In the genomic region with DNA sequence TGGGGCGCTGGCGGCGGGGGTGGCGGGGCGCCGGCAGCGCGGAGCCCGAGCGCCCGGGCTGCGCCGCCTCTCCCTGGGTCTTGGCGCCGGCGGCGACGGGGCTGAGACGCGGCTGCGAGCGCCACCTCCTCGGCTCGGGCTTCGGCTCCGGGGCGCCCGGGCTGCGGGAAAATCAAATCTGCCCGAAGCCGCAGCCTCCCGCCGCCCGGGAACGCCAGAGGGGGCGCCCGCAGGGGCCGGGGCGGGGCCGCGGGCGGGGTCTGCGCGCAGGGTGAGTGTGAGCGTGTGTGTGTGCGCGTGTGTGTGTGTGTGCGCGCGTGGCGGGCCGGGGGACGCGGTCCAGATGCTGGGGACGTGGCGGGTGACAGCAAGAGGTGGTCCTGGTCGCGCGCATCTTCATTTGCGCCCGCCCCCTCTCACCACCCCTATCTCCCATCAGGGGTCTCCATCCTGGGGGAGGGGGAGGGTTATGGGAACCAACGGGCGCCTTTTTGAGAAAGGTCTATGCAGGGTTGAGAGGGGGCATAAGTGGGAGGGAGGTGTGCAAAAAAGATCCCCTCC, we compare ENCODE assay signal across 9 cellular contexts. TPM values are rescaled to one million over a fixed set of nuclear protein-coding genes. Genes with fewer than 3 reads are reported as not detected.
DNase-seq lines count a peak whose midpoint lies in the region; ATAC-seq, FAIRE-seq and TF ChIP-seq lines count a peak whose summit lies in the region.
"Had no signal": no experiment of that assay in that cellular context is flagged by ENCODE, and none has a peak within 500 bp of the region (broad histone marks: within the 10 kb centered on the region; RNA-seq: fewer than 3 reads in every experiment).

No MANE protein-coding gene starts in this region.

- H3K9me3 ChIP-seq in SU-DHL-6 (ENCODE audit: insufficient read depth, low read length) (no peaks in the 10 kb centered on the region), keratinocyte (ENCODE audit: control insufficient read depth, low read depth, low read length) (no peaks in the 10 kb centered on the region)

- H3K9ac ChIP-seq in SU-DHL-6 (ENCODE audit: low read length) (no peak overlapping the region), keratinocyte (ENCODE audit: control insufficient read depth, extremely low read depth, insufficient read depth, low read length) (no peak overlapping the region)

- no peaks in the 10 kb centered on the region for H3K4me1 ChIP-seq in keratinocyte (ENCODE audit: control insufficient read depth, extremely low read depth, insufficient read depth, low read length)

- H3K27me3 ChIP-seq in SU-DHL-6 (ENCODE audit: low read length) (no peaks in the 10 kb centered on the region), brain microvascular endothelial cell (replicated peaks) (peaks cover 19% of the 10 kb centered on the region), keratinocyte (ENCODE audit: control insufficient read depth, extremely low read depth, insufficient read depth, low read length) (peaks cover 50% of the 10 kb centered on the region)

- no peaks in the 10 kb centered on the region for H3F3A ChIP-seq in SU-DHL-6 (ENCODE audit: insufficient read depth)

- no peaks in the 10 kb centered on the region for H4K20me1 ChIP-seq in SU-DHL-6 (ENCODE audit: low read depth, low read length)
- no peaks in the 10 kb centered on the region for H4K20me1 ChIP-seq in keratinocyte (ENCODE audit: control insufficient read depth, extremely low read depth, insufficient read depth, low read length)

- H2AFZ ChIP-seq in SU-DHL-6 (ENCODE audit: low read depth, low read length, severe bottlenecking) (no peak overlapping the region), keratinocyte (ENCODE audit: control insufficient read depth, low read length) (no peak overlapping the region)

- H3K9me2 ChIP-seq in SU-DHL-6 (replicated peaks; ENCODE audit: insufficient read depth, low read length), result no peaks in the 10 kb centered on the region

- in situ Hi-C loops in brain microvascular endothelial cell (cut with HindIII; ENCODE audit: low pct_ligation_motif_present, low sequenced_read_pairs), result no loop called here

- ATAC-seq in HG03432 (IDR thresholded peaks at IDR 0.05; ENCODE audit: unreplicated experiment), result no peak

- TF ChIP-seq CTCF in SU-DHL-6 (IDR thresholded peaks at IDR 0.05; ENCODE audit: insufficient read depth, low read length, poor library complexity, severe bottlenecking) (peak; percentile 11), brain microvascular endothelial cell (IDR thresholded peaks at IDR 0.05; ENCODE audit: low read depth, low read length, missing control alignments) (peak; percentile 3), keratinocyte (optimal IDR thresholded peaks at IDR 0.05 in 1 of 3, IDR thresholded peaks at IDR 0.05 in 1 of 3, conservative IDR thresholded peaks at IDR 0.05 in 1 of 3; ENCODE audit: extremely low read depth in 1 of 3, insufficient read depth in 2 of 3, low read length in 3 of 3) (peak in 1 of 3 experiments; percentile 22)

- DNase-seq in NCI-H510A (lab: John Stamatoyannopoulos, UW), result peak; percentile 38
- DNase-seq in NCI-H510A treated with DMSO at 0.1 percent for 48 hours (lab: John Stamatoyannopoulos, UW), result no peak
- DNase-seq in brain microvascular endothelial cell, result no peak
- no peak for DNase-seq in keratinocyte (ENCODE audit: low read depth, low spot score)
- peak; percentile 37 to 38 for DNase-seq in stimulated activated CD4-positive, alpha-beta T cell treated with anti-CD3 and anti-CD28 coated beads, Interleukin-1b, Interleukin-23, amount 100 ng/mL, for 4 hours (ENCODE audit: low read depth in 2 of 2)
- DNase-seq in NCI-H2196 (lab: John Stamatoyannopoulos, UW; ENCODE audit: unreplicated experiment), result no peak

- dilution Hi-C loops in keratinocyte (cut with MboI; ENCODE audit: extremely low pct_ligation_motif_present, low sequenced_read_pairs), result no loop called here

- H3K27ac ChIP-seq in SU-DHL-6 (ENCODE audit: low read depth, low read length) (no peak overlapping the region), brain microvascular endothelial cell (no peak overlapping the region), keratinocyte (ENCODE audit: control insufficient read depth, insufficient read depth, low read length) (no peak overlapping the region)

- no peaks in the 10 kb centered on the region for H3K36me3 ChIP-seq in SU-DHL-6 (ENCODE audit: low read length)
- no peaks in the 10 kb centered on the region for H3K36me3 ChIP-seq in brain microvascular endothelial cell (replicated peaks)
- H3K36me3 ChIP-seq in keratinocyte (ENCODE audit: control insufficient read depth in 2 of 2, extremely low read depth in 1 of 2, insufficient read depth in 2 of 2, low read length in 2 of 2), result no peaks in the 10 kb centered on the region

- no peaks in the 10 kb centered on the region for H3K9me1 ChIP-seq in keratinocyte (ENCODE audit: control insufficient read depth, extremely low read depth, insufficient read depth, low read length)

- no peak for FAIRE-seq in keratinocyte (lab: Jason Lieb, UNC)
- FAIRE-seq: colon had no signal

- H3K79me2 ChIP-seq in SU-DHL-6 (ENCODE audit: insufficient read depth, low read length) (no peaks in the 10 kb centered on the region), keratinocyte (ENCODE audit: control insufficient read depth, insufficient read depth, low read length) (no peaks in the 10 kb centered on the region)

- peak overlapping the region; percentile 42 for H3K4me2 ChIP-seq in SU-DHL-6 (ENCODE audit: low read depth, low read length, poor library complexity, severe bottlenecking)
- peak overlapping the region; percentile 75 for H3K4me2 ChIP-seq in keratinocyte (ENCODE audit: control insufficient read depth, extremely low read depth, insufficient read depth, low read depth, low read length)

- H3K4me3 ChIP-seq in SU-DHL-6 (ENCODE audit: insufficient read depth, low read length, poor library complexity, severe bottlenecking), result no peak overlapping the region
- H3K4me3 ChIP-seq in brain microvascular endothelial cell (ENCODE audit: low read depth, low read length), result peak overlapping the region; percentile 49
- peak overlapping the region; percentile 25 to 49 (median 34) for H3K4me3 ChIP-seq in keratinocyte (ENCODE audit: control insufficient read depth in 2 of 3, extremely low read depth in 1 of 3, insufficient read depth in 2 of 3, low read depth in 1 of 3, low read length in 3 of 3)

RNA-seq across cellular contexts. Expression of a gene that starts 0.7 kb away (rescaled TPM):
- 0.02 to 0.09 TPM (median 0.05 TPM) in 3 replicates for polyA plus RNA-seq in keratinocyte
- not detected for polyA plus RNA-seq in keratinocyte (2011; ENCODE audit: low read depth)
- polyA plus RNA-seq in keratinocyte (2011; cell fraction: cytosol; rRNA removed), result 0.06 TPM in 1 of 2 replicates, not detected in the other
- polyA plus RNA-seq in keratinocyte (2011; cell fraction: nucleus; rRNA removed), result not detected in 2 replicates
- not detected in 2 replicates for polyA plus RNA-seq in keratinocyte (2012; ENCODE audit: low replicate concordance)
- polyA minus RNA-seq in keratinocyte, result not detected in 3 replicates
- polyA minus RNA-seq in keratinocyte (2011; cell fraction: cytosol; rRNA and poly(A)+ RNA removed), result not detected
- polyA minus RNA-seq in keratinocyte (2011; cell fraction: nucleus; rRNA and poly(A)+ RNA removed), result not detected in 2 replicates

RNA-seq across cellular contexts. Expression of a gene that starts 34.7 kb away (rescaled TPM):
- 36.7 to 45.5 TPM (median 42.5 TPM) in 3 replicates for polyA plus RNA-seq in keratinocyte
- 33.5 TPM for polyA plus RNA-seq in keratinocyte (2011; ENCODE audit: low read depth)
- 32.4 and 63.7 TPM in 2 replicates for polyA plus RNA-seq in keratinocyte (2011; cell fraction: cytosol; rRNA removed)
- polyA plus RNA-seq in keratinocyte (2011; cell fraction: nucleus; rRNA removed), result 14.8 and 15.8 TPM in 2 replicates
- polyA plus RNA-seq in keratinocyte (2012; ENCODE audit: low replicate concordance), result 22.2 and 32.8 TPM in 2 replicates
- 21.5 to 54.4 TPM (median 40.1 TPM) in 3 replicates for polyA minus RNA-seq in keratinocyte
- 28.4 TPM for polyA minus RNA-seq in keratinocyte (2011; cell fraction: cytosol; rRNA and poly(A)+ RNA removed)
- polyA minus RNA-seq in keratinocyte (2011; cell fraction: nucleus; rRNA and poly(A)+ RNA removed), result 9.1 and 12.2 TPM in 2 replicates

RNA-seq across cellular contexts. Expression of a gene that starts 45.9 kb away (rescaled TPM):
- polyA plus RNA-seq in keratinocyte, result 29.0 to 34.9 TPM (median 31.0 TPM) in 3 replicates
- polyA plus RNA-seq in keratinocyte (2011; ENCODE audit: low read depth), result 10.6 TPM
- 16.6 and 25.5 TPM in 2 replicates for polyA plus RNA-seq in keratinocyte (2011; cell fraction: cytosol; rRNA removed)
- polyA plus RNA-seq in keratinocyte (2011; cell fraction: nucleus; rRNA removed), result 53.2 and 56.2 TPM in 2 replicates
- 24.2 and 27.1 TPM in 2 replicates for polyA plus RNA-seq in keratinocyte (2012; ENCODE audit: low replicate concordance)
- 22.0 to 34.1 TPM (median 30.7 TPM) in 3 replicates for polyA minus RNA-seq in keratinocyte
- polyA minus RNA-seq in keratinocyte (2011; cell fraction: cytosol; rRNA and poly(A)+ RNA removed), result 7.5 TPM
- polyA minus RNA-seq in keratinocyte (2011; cell fraction: nucleus; rRNA and poly(A)+ RNA removed), result 21.6 and 42.5 TPM in 2 replicates

Comparison
In these comparisons a context has a peak if more than half of its experiments do, and no peak if none do; other contexts are left out.
1. DNase-seq: peak in NCI-H510A (single experiment) and stimulated activated CD4-positive, alpha-beta T cell treated with anti-CD3 and anti-CD28 coated beads, Interleukin-1b, Interleukin-23, amount 100 ng/mL, for 4 hours (2 of 2); none in NCI-H510A treated with DMSO at 0.1 percent for 48 hours (single experiment), brain microvascular endothelial cell (single experiment), keratinocyte (single experiment) and NCI-H2196 (single experiment).